ENCODE assay signal across 8 cellular contexts in the genomic region with DNA sequence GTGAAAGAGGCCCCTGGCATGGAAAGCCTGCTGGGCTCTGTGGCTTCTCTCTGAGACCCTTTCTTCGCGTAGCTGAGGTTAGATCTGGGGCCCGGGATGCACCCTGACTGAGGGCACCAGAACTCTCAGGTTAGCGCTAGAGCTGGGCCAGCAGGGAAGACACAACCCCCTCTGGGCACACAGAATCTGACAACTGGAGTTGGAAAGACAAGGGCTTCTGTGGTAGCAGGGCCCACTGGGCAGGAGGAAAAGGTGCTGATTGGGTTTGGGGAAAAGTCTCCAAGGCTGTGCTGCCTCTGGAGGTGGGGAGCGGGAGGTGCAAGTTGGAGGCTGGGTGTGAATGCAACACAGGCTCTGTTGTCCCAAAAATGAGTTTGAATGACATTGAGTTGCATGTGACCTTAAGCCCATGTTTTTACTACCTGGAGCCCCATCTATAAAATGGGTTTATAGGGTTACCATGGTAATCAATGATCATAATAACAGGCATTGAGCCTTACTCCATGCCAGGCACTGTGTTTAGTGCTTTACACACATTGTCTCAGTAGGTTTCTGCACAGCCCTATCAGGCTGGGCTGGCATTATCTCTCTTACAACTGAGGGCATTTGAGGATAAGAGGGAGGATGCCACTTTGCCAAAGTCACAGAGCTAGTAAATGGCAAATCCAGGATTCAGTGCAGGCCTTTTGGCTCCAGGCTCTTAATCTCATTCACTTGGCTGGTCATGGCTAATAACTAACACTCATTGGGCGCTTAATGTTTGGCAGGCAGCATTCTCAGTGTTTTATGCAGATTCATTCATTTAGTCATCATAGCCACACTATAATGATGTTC. TPM values are rescaled to one million over a fixed set of nuclear protein-coding genes. Genes with fewer than 3 reads are reported as not detected.
A peak's percentile ranks its signal among the peaks of the same experiment; 100 is the strongest.
DNase-seq lines count a peak whose midpoint lies in the region; ATAC-seq and TF ChIP-seq lines count a peak whose summit lies in the region.

No MANE protein-coding gene starts in this region.

- H3K9me3 Mint-ChIP-seq in type B pancreatic cell: no peaks in the 10 kb centered on the region
- no peaks in the 10 kb centered on the region for H3K9me3 Mint-ChIP-seq in T-helper 2 cell treated with Interferon-gamma antibody and Interleukin-4, amounts not matched to agents 5 μg/mL and 100 μg/mL, for 36 hours

- peaks cover 3% of the 10 kb centered on the region for H3K4me1 Mint-ChIP-seq in type B pancreatic cell (ENCODE audit: unreplicated experiment)
- H3K4me1 Mint-ChIP-seq in T-helper 2 cell treated with Interferon-gamma antibody and Interleukin-4, amounts not matched to agents 5 μg/mL and 100 μg/mL, for 36 hours (ENCODE audit: low read depth): peaks cover 21% of the 10 kb centered on the region

- H3K4me3 Mint-ChIP-seq in type B pancreatic cell: no peak overlapping the region
- H3K4me3 Mint-ChIP-seq in T-helper 2 cell treated with Interferon-gamma antibody and Interleukin-4, amounts not matched to agents 5 μg/mL and 100 μg/mL, for 36 hours: no peak overlapping the region

- TF ChIP-seq CTCF in AG04450 (IDR thresholded peaks at IDR 0.05; ENCODE audit: low read depth, low read length) (peak; percentile 57), GM20000 (IDR thresholded peaks at IDR 0.05; ENCODE audit: extremely low read depth, missing control alignments) (peak; percentile 44), VCaP (conservative IDR thresholded peaks at IDR 0.05) (peak; percentile 56), right atrium auricular region (IDR thresholded peaks at IDR 0.05) (peak; percentile 17 to 57), type B pancreatic cell (conservative IDR thresholded peaks at IDR 0.05) (peak; percentile 67)

- no peak for ATAC-seq in HG03196 (IDR thresholded peaks at IDR 0.05; ENCODE audit: unreplicated experiment)

- H3K4me1 ChIP-seq in right atrium auricular region: peaks cover 0 to 29% of the 10 kb centered on the region in 2 donors

- peaks cover 4% of the 10 kb centered on the region for H3K27me3 Mint-ChIP-seq in type B pancreatic cell
- no peaks in the 10 kb centered on the region for H3K27me3 Mint-ChIP-seq in T-helper 2 cell treated with Interferon-gamma antibody and Interleukin-4, amounts not matched to agents 5 μg/mL and 100 μg/mL, for 36 hours (ENCODE audit: low read depth)

- H3K36me3 ChIP-seq in right atrium auricular region: no peaks in the 10 kb centered on the region

- H3K9me3 ChIP-seq in AG04450 (ENCODE audit: control insufficient read depth, insufficient read depth, low read length) (no peaks in the 10 kb centered on the region), right atrium auricular region (no peaks in the 10 kb centered on the region)

- H3K27ac ChIP-seq in AG04450 (ENCODE audit: low read depth, low read length) (peak overlapping the region; percentile 3), VCaP (peak overlapping the region; percentile 28), right atrium auricular region (peak overlapping the region; percentile 5 to 29)

- no peaks in the 10 kb centered on the region for H3K36me3 Mint-ChIP-seq in type B pancreatic cell
- H3K36me3 Mint-ChIP-seq in T-helper 2 cell treated with Interferon-gamma antibody and Interleukin-4, amounts not matched to agents 5 μg/mL and 100 μg/mL, for 36 hours (ENCODE audit: low read depth): no peaks in the 10 kb centered on the region

- DNase-seq in AG04450 (ENCODE audit: low read depth, low spot score) (no peak), GM20000 (ENCODE audit: low spot score) (no peak), right atrium auricular region (ENCODE audit: low spot score) (no peak), type B pancreatic cell (ENCODE audit: extremely low spot score, unreplicated experiment) (no peak), EL (no peak)
- no peak for DNase-seq in T-helper 2 cell treated with Interferon-gamma antibody and Interleukin-4, amounts not matched to agents 5 μg/mL and 100 μg/mL, for 36 hours (ENCODE audit: low spot score)

- H3K4me3 ChIP-seq in AG04450 (ENCODE audit: low read depth, low read length) (no peak overlapping the region), right atrium auricular region (no peak overlapping the region)

- POLR2A ChIA-PET in AG04450 (lab: Yijun Ruan, JAX): interaction anchor here (0.5 to 0.9 kb wide), 2 partner anchors 10 to 17 kb away, joined by 3 to 4 read pairs; no protein-coding TSS in a partner anchor

- CTCF ChIA-PET in AG04450 (lab: Charles Lee): interaction anchor here (1.0 to 1.2 kb wide), 3 partner anchors 8 to 99 kb away, joined by 3 to 4 read pairs (median 3); no protein-coding TSS in a partner anchor

- no peak overlapping the region for H3K27ac Mint-ChIP-seq in type B pancreatic cell
- H3K27ac Mint-ChIP-seq in T-helper 2 cell treated with Interferon-gamma antibody and Interleukin-4, amounts not matched to agents 5 μg/mL and 100 μg/mL, for 36 hours: no peak overlapping the region

- H3K27me3 ChIP-seq in AG04450 (ENCODE audit: control insufficient read depth, insufficient read depth, low read length): peaks cover 3% of the 10 kb centered on the region
- H3K27me3 ChIP-seq in right atrium auricular region: no peaks in the 10 kb centered on the region

RNA-seq across cellular contexts. Expression of gene IGFBP4, which starts 9.5 kb away (rescaled TPM):
- polyA plus RNA-seq in AG04450 (2011; rRNA removed): 1,026 and 1,343 TPM in 2 replicates
- polyA minus RNA-seq in AG04450 (2011; rRNA and poly(A)+ RNA removed): 782 and 1,005 TPM in 2 replicates
- total RNA-seq in right atrium auricular region (100 to 1,000 TPM in 1 of 2 donors, 10 to 100 TPM in 1; 81.0 to 237 TPM), type B pancreatic cell (ENCODE audit: low replicate concordance) (25.7 and 78.2 TPM in 2 replicates)

RNA-seq across cellular contexts. Expression of gene TOP2A, which starts 16.1 kb away (rescaled TPM):
- polyA plus RNA-seq in AG04450 (2011; rRNA removed): 28.2 and 53.5 TPM in 2 replicates
- 12.0 and 28.1 TPM in 2 replicates for polyA minus RNA-seq in AG04450 (2011; rRNA and poly(A)+ RNA removed)
- total RNA-seq in right atrium auricular region (1 to 10 TPM in 1 of 2 donors, under 1 TPM in 1; 0.31 to 3.7 TPM), type B pancreatic cell (ENCODE audit: low replicate concordance) (65.8 and 248 TPM in 2 replicates)

Comparison
In these comparisons a context has a peak if more than half of its experiments do, and no peak if none do; other contexts are left out.
1. RNA of gene TOP2A, which starts 16.1 kb away (total RNA-seq): 65.8 to 248 TPM in type B pancreatic cell; 0.31 to 3.7 TPM in right atrium auricular region; every median in the first group is over 10 times any median in the second.
2. Peak in every context shown above with its lines, with median percentiles within 50 percentile points of each other: H3K27ac ChIP-seq and CTCF ChIP-seq.